Comparison of ENCODE assay signal across 13 cellular contexts in the genomic region with DNA sequence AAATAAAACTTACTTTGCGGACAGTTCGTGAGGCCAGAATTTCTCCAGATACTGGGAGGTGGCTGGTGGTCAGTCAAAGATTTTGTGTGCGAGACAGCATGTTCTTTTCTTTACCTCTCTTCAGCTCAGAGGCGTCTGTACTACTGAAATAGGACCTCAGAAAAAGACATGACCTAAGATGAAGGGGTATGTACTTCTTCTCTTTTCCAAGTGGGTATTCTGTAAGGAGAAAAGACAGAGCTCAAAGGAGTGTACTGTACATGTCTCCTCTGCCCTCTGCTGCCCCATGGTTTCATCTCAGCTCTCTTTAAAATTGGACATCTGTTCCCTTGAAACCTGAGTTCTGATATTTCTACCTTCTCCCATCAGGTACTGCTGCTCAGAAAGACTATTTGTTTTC. TPM values are rescaled to one million over a fixed set of nuclear protein-coding genes. Genes with fewer than 3 reads are reported as not detected.
DNase-seq lines count a peak whose midpoint lies in the region; ATAC-seq, FAIRE-seq and TF ChIP-seq lines count a peak whose summit lies in the region.
"Had no signal": no experiment of that assay in that cellular context is flagged by ENCODE, and none has a peak within 500 bp of the region (broad histone marks: within the 10 kb centered on the region; RNA-seq: fewer than 3 reads in every experiment).

No MANE protein-coding gene starts in this region.

- H3K36me3 Mint-ChIP-seq in effector memory CD8-positive, alpha-beta T cell (ENCODE audit: insufficient read depth) = peaks cover 16% of the 10 kb centered on the region
- peaks cover 0 to 18% (median 0%) of the 10 kb centered on the region in 5 donors for H3K36me3 Mint-ChIP-seq in naive thymus-derived CD4-positive, alpha-beta T cell

- H3K9me3 ChIP-seq in naive thymus-derived CD4-positive, alpha-beta T cell (ENCODE audit: control insufficient read depth in 2 of 3, low read length in 3 of 3) = no peaks in the 10 kb centered on the region
- H3K9me3 ChIP-seq: Peyer's patch had no signal

- DNase-seq in AG04449 (ENCODE audit: low read depth, low spot score) (no peak), LHCN-M2 (ENCODE audit: low read depth) (peak; percentile 64), head of caudate nucleus (no peak), urothelium cell line (ENCODE audit: low spot score) (no peak), NOMO-1 treated with DMSO at 0.1 percent for 48 hours (lab: John Stamatoyannopoulos, UW; ENCODE audit: unreplicated experiment) (no peak)
- DNase-seq in effector memory CD8-positive, alpha-beta T cell = no peak
- DNase-seq in naive thymus-derived CD4-positive, alpha-beta T cell = no peak
- DNase-seq: effector CD8-positive, alpha-beta T cell; Peyer's patch had no signal

- H3K4me1 Mint-ChIP-seq in effector memory CD8-positive, alpha-beta T cell (ENCODE audit: low read depth in 2 of 2) = peaks cover 45 to 46% of the 10 kb centered on the region in 2 donors
- H3K4me1 Mint-ChIP-seq in naive thymus-derived CD4-positive, alpha-beta T cell = peaks cover 45 to 97% (median 88%) of the 10 kb centered on the region in 7 donors

- H3K9me3 Mint-ChIP-seq in effector memory CD8-positive, alpha-beta T cell = peaks cover 0 to 3% of the 10 kb centered on the region in 2 donors
- H3K9me3 Mint-ChIP-seq in naive thymus-derived CD4-positive, alpha-beta T cell = peaks cover 0 to 6% (median 0%) of the 10 kb centered on the region in 11 donors

- H3K36me3 ChIP-seq in naive thymus-derived CD4-positive, alpha-beta T cell (ENCODE audit: control insufficient read depth in 2 of 3, insufficient read depth in 3 of 3, low read length in 3 of 3) = no peaks in the 10 kb centered on the region
- H3K36me3 ChIP-seq: Peyer's patch had no signal

- peaks cover 41 to 55% of the 10 kb centered on the region in 2 donors for H3K4me1 ChIP-seq in naive thymus-derived CD4-positive, alpha-beta T cell (ENCODE audit: control insufficient read depth in 2 of 2, insufficient read depth in 2 of 2, low read length in 2 of 2)

- no peaks in the 10 kb centered on the region for H3K27me3 Mint-ChIP-seq in effector memory CD8-positive, alpha-beta T cell
- peaks cover 0 to 36% (median 0%) of the 10 kb centered on the region in 5 donors for H3K27me3 Mint-ChIP-seq in naive thymus-derived CD4-positive, alpha-beta T cell

- H3K4me3 Mint-ChIP-seq in effector memory CD8-positive, alpha-beta T cell = no peak overlapping the region
- H3K4me3 Mint-ChIP-seq in naive thymus-derived CD4-positive, alpha-beta T cell = peak overlapping the region in 1 of 10 donors; percentile 88

- POLR2A ChIA-PET in AG04449 (lab: Yijun Ruan, JAX) = interaction anchor here (0.7 to 2.4 kb wide), 10 partner anchors 8 to 330 kb away, joined by 3 to 16 read pairs (median 4); a partner anchor contains a TSS
- POLR2A ChIA-PET in naive thymus-derived CD4-positive, alpha-beta T cell (lab: Charles Lee) = interaction anchor here (1.0 to 4.7 kb wide), 5 partner anchors 7 to 61 kb away, joined by 4 to 34 read pairs (median 4); no protein-coding TSS in a partner anchor

- H3K27ac Mint-ChIP-seq in effector memory CD8-positive, alpha-beta T cell = peak overlapping the region; percentile 79 to 88
- H3K27ac Mint-ChIP-seq in naive thymus-derived CD4-positive, alpha-beta T cell = peak overlapping the region in 5 of 9 donors; percentile 5 to 97 (median 72)

- CTCF ChIA-PET in AG04449 (lab: Yijun Ruan, JAX) = interaction anchor here (0.7 to 2.8 kb wide), 7 partner anchors 8 to 483 kb away, joined by 3 to 10 read pairs (median 4); no protein-coding TSS in a partner anchor
- CTCF ChIA-PET in naive thymus-derived CD4-positive, alpha-beta T cell (lab: Charles Lee) = interaction anchor here (1.1 kb wide), 1 partner anchor 46 kb away, joined by 3 read pairs; no protein-coding TSS in a partner anchor

- peak overlapping the region; percentile 46 for H3K4me3 ChIP-seq in AG04449 (ENCODE audit: low read depth, low read length)
- H3K4me3 ChIP-seq in naive thymus-derived CD4-positive, alpha-beta T cell (ENCODE audit: low read length) = no peak overlapping the region
- H3K4me3 ChIP-seq: BLaER1, Peyer's patch, skin epidermis had no signal

- H3K27ac ChIP-seq in naive thymus-derived CD4-positive, alpha-beta T cell (ENCODE audit: low read depth, low read length) = no peak overlapping the region
- H3K27ac ChIP-seq: BLaER1, HL-60 had no signal

- H3K27me3 ChIP-seq in naive thymus-derived CD4-positive, alpha-beta T cell (ENCODE audit: control insufficient read depth in 2 of 2, insufficient read depth in 2 of 2, low read length in 2 of 2) = no peaks in the 10 kb centered on the region
- H3K27me3 ChIP-seq: BLaER1, Peyer's patch had no signal

- no peak for ATAC-seq in effector memory CD8-positive, alpha-beta T cell (replicated peaks)
- ATAC-seq in naive thymus-derived CD4-positive, alpha-beta T cell = no peak
- no peak for ATAC-seq in GM19351 (IDR thresholded peaks at IDR 0.05; ENCODE audit: unreplicated experiment)

- intact Hi-C loops in naive thymus-derived CD4-positive, alpha-beta T cell (cut with micrococcal nuclease) = no loop called here
- intact Hi-C loops in head of caudate nucleus (cut with DNase I) = no loop called here

- no peak for TF ChIP-seq CTCF in AG04449 (IDR thresholded peaks at IDR 0.05; ENCODE audit: insufficient read depth, low read length, missing control alignments)

- no peak for FAIRE-seq in urothelium cell line (lab: Jason Lieb, UNC)

RNA-seq across cellular contexts. Expression of a gene that starts 38.1 kb away (rescaled TPM):
- 188 and 202 TPM in 2 replicates for total RNA-seq in LHCN-M2 (2014; rRNA removed)
- 173 TPM for polyA plus RNA-seq in LHCN-M2 (2012)
- total RNA-seq in naive thymus-derived CD4-positive, alpha-beta T cell = 10 to 100 TPM; 12.2 to 29.3 (median 20.3) TPM
- 10 to 100 TPM in 1 of 2 donors, 1 to 10 TPM in 1; 9.2 to 16.3 TPM for polyA plus RNA-seq in naive thymus-derived CD4-positive, alpha-beta T cell
